8 cellular contexts compared by ENCODE assay signal in the genomic region with DNA sequence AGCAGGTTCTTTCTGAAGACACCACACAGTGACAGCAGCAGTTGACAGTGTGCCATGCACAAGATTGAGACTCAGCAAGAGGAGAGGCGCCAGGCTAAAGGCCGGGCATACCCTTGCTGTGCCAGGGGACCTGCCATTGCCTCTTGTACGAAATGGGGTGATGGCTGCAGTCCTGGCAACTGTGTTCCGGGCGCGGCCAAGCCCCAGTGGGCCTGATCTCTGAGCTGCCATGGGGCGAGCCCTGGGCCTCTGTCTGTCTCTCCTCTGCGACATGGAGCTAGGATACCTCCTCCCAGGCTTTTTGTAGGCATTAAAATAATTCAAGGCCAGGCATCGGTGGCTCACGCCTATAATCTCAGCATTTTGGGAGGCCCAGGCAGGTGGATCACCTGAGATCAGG.
"Had no signal": no experiment of that assay in that cellular context is flagged by ENCODE, and none has a peak within 500 bp of the region (broad histone marks: within the 10 kb centered on the region; RNA-seq: fewer than 3 reads in every experiment).

No MANE protein-coding gene starts in this region.

- H3K27ac ChIP-seq: GM23248, HL-60 had no signal

- H3K36me3 ChIP-seq: HAP-1 had no signal

- H3K27ac Mint-ChIP-seq: IgD-negative memory B cell had no signal

- H3K9me3 ChIP-seq: HAP-1 had no signal

- H3K36me3 Mint-ChIP-seq: IgD-negative memory B cell had no signal

- H3K4me1 Mint-ChIP-seq: IgD-negative memory B cell had no signal

- H2AFZ ChIP-seq: GM23248 had no signal

- ATAC-seq: HCT116, HepG2 had no signal

- H3K27me3 Mint-ChIP-seq: IgD-negative memory B cell had no signal

- H3K4me1 ChIP-seq: HAP-1 had no signal

- H3K4me3 Mint-ChIP-seq: HFFc6, IgD-negative memory B cell had no signal

- DNase-seq: GM23248, GOT3, HFFc6 had no signal

- H3K9ac ChIP-seq: GM23248 had no signal

- H3K4me3 ChIP-seq: GM23248, HAP-1 had no signal

- H3K9me3 Mint-ChIP-seq: HFFc6, IgD-negative memory B cell had no signal
